Comparison of ENCODE assay signal across 9 cellular contexts in the genomic region with DNA sequence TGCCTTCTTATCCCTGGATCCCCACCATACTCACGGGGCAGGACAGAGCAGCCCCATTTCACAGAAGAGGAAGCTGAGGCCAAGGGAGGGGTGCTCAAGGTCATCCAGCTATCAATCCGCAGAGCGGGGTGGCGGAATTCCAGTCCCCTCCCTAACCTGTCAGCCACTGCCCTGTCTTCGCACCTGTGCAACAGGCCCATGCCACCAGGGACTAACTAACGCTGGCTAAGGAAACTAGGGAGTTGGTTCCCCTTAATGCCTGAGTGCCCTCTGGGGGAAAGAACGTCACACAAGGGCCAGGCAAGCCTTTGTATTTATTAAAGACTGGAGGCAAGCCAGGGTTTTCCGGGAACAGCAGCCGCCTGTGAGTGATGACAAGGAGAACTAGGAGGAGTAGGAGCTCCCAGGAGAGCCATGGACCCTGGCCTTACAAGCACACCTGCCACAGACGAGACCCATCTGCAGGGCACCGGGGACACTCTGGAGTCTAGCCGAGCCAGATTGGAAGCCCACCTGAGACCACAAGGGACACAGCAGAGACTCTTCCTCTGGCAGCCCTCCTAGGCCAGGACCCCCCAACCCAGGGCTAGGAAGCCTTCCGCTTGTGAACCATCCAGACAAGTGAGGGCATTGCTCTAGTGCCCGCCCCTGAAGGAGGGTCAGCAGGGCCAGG.
A peak's percentile ranks its signal among the peaks of the same experiment; 100 is the strongest.
DNase-seq lines count a peak whose midpoint lies in the region; ATAC-seq and TF ChIP-seq lines count a peak whose summit lies in the region.
"Had no signal": no experiment of that assay in that cellular context is flagged by ENCODE, and none has a peak within 500 bp of the region (broad histone marks: within the 10 kb centered on the region; RNA-seq: fewer than 3 reads in every experiment).

No MANE protein-coding gene starts in this region.

- H3K36me3 ChIP-seq in adrenal gland (replicated peaks in 1 of 2) (peaks cover 0 to 86% of the 10 kb centered on the region in 2 donors), heart right ventricle (peaks cover 4 to 100% (median 67%) of the 10 kb centered on the region in 9 donors), gastrocnemius medialis (peaks cover 0 to 78% of the 10 kb centered on the region in 2 donors)

- TF ChIP-seq CTCF in adrenal gland (IDR thresholded peaks at IDR 0.05) (peak in 4 of 6 experiments; percentile 9 to 32 (median 26)), heart right ventricle (IDR thresholded peaks at IDR 0.05) (peak in 4 of 9 donors; percentile 7 to 31 (median 16)), gastrocnemius medialis (IDR thresholded peaks at IDR 0.05 in 4 of 5, conservative IDR thresholded peaks at IDR 0.05 in 1 of 5) (peak in 1 of 5 experiments; percentile 8)

- 38 to 50% (median 40%) methylated on average over 6 to 14 of the region's 14 CpGs for WGBS in adrenal gland, 4 donors
- WGBS in heart right ventricle, 2 donors, result 30 to 33% methylated on average over 14 of the region's 14 CpGs

- peak overlapping the region; percentile 34 to 97 (median 85) for H3K27ac ChIP-seq in adrenal gland
- H3K27ac ChIP-seq in heart right ventricle, result peak overlapping the region; percentile 84 to 98 (median 96)
- H3K27ac ChIP-seq in gastrocnemius medialis, result peak overlapping the region; percentile 82 to 84 (median 84)
- H3K27ac ChIP-seq: KMS-11 had no signal

- TF ChIP-seq POLR2A in adrenal gland (IDR thresholded peaks at IDR 0.05) (peak in 1 of 2 donors; percentile 22), gastrocnemius medialis (IDR thresholded peaks at IDR 0.05) (peak in 1 of 2 donors; percentile 22)

- intact Hi-C loops in adrenal gland (cut with DNase I), result loop anchor here (5.0 to 10.0 kb wide), 2 partner anchors 61 to 64 kb away; a partner anchor contains a TSS
- intact Hi-C loops in heart right ventricle (cut with DNase I), result loop anchor here in 7 of 10 donors (2.0 to 10.0 kb wide), 7 partner anchors 51 to 149 kb away; a partner anchor contains a TSS
- intact Hi-C loops in gastrocnemius medialis (cut with DNase I; ENCODE audit: low total_unique reads), result no loop called here

- ATAC-seq in heart right ventricle, result peak; percentile 43 to 76 (median 67)
- peak; percentile 27 to 50 for ATAC-seq in gastrocnemius medialis
- no peak for ATAC-seq in GM19351 (IDR thresholded peaks at IDR 0.05; ENCODE audit: unreplicated experiment)

- H3K27me3 ChIP-seq in adrenal gland, result no peaks in the 10 kb centered on the region
- no peaks in the 10 kb centered on the region for H3K27me3 ChIP-seq in heart right ventricle
- no peaks in the 10 kb centered on the region for H3K27me3 ChIP-seq in gastrocnemius medialis

- DNase-seq in GM03348 (ENCODE audit: low spot score), result peak; percentile 66
- peak; percentile 71 to 92 (median 91) for DNase-seq in adrenal gland
- DNase-seq in heart right ventricle, result peak; percentile 62 to 92
- peak in 1 of 2 donors; percentile 52 for DNase-seq in gastrocnemius medialis
- no peak for DNase-seq in NCI-H526 (lab: John Stamatoyannopoulos, UW)
- DNase-seq in middle frontal gyrus (ENCODE audit: extremely low spot score, low spot score), result no peak
- no peak for DNase-seq in activated CD4-positive, alpha-beta T cell treated with anti-CD3 and anti-CD28 coated beads, Interleukin-2, amount 50 U/mL, for 4 hours

- in situ Hi-C loops in gastrocnemius medialis (cut with MboI; ENCODE audit: low sequenced_read_pairs in 4 of 4), result no loop called here

- H3K4me3 ChIP-seq in adrenal gland, result no peak overlapping the region
- peak overlapping the region in 2 of 10 donors; percentile 8 to 10 for H3K4me3 ChIP-seq in heart right ventricle
- no peak overlapping the region for H3K4me3 ChIP-seq in gastrocnemius medialis

- H3K4me1 ChIP-seq in adrenal gland (replicated peaks in 1 of 2) (peaks cover 23 to 58% of the 10 kb centered on the region in 2 donors), heart right ventricle (peaks cover 55 to 94% (median 75%) of the 10 kb centered on the region in 9 donors), gastrocnemius medialis (peaks cover 43 to 52% of the 10 kb centered on the region in 2 donors)

- H3K9me3 ChIP-seq in adrenal gland (replicated peaks in 1 of 3), result no peaks in the 10 kb centered on the region
- H3K9me3 ChIP-seq in heart right ventricle, result no peaks in the 10 kb centered on the region
- H3K9me3 ChIP-seq in gastrocnemius medialis, result no peaks in the 10 kb centered on the region

Comparison
In these comparisons a context has a peak if more than half of its experiments do, and no peak if none do; other contexts are left out.
1. DNase-seq: peak in GM03348 (single experiment), adrenal gland (7 of 7) and heart right ventricle (2 of 2); none in NCI-H526 (0 of 2), middle frontal gyrus (single experiment) and activated CD4-positive, alpha-beta T cell treated with anti-CD3 and anti-CD28 coated beads, Interleukin-2, amount 50 U/mL, for 4 hours (0 of 2).
2. Peak in every context shown above with its lines, with median percentiles within 50 percentile points of each other: H3K27ac ChIP-seq.